In the genomic region with DNA sequence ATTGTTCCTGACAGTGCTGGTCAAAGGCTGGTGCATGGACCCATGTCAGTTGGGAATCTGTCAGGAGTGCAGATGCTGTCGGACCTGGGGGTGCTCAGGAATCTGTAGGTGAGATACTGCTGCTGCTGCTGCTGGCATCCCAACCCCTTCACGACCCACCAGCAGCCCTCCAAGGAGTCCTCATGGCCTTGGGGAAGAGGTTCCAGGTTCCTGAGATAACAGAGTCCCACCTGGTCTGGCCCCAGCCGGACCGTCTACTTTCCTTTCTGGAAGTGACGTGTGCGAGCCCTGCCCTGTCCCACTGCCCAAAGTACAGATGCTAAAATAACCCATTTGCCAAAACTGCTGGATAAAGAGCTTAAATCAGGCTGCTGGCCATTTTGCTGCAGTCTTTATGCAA, we compare ENCODE assay signal across 10 cellular contexts. TPM values are rescaled to one million over a fixed set of nuclear protein-coding genes. Genes with fewer than 3 reads are reported as not detected.
"Had no signal": no experiment of that assay in that cellular context is flagged by ENCODE, and none has a peak within 500 bp of the region (broad histone marks: within the 10 kb centered on the region; RNA-seq: fewer than 3 reads in every experiment).

No MANE protein-coding gene starts in this region.

- H3K36me3 ChIP-seq: HAP-1 had no signal

- ATAC-seq: HCT116, HepG2, K562 had no signal

- H3K4me3 ChIP-seq: GM23248, HAP-1, K562 had no signal

- H3K9me3 ChIP-seq: HAP-1 had no signal

- H3K9ac ChIP-seq: GM23248 had no signal

- H3K9me3 Mint-ChIP-seq: HFFc6 had no signal

- H2AFZ ChIP-seq: GM23248 had no signal

- DNase-seq: GM23248, GOT3, H7, HFFc6 had no signal

- H3K27ac ChIP-seq: GM23248, HL-60 had no signal

RNA-seq across cellular contexts. Expression of a gene that starts 4.3 kb away (rescaled TPM):
- total RNA-seq: H4, HepG2, K562 had no signal
- polyA plus RNA-seq: HepG2 had no signal
